In the genomic region with DNA sequence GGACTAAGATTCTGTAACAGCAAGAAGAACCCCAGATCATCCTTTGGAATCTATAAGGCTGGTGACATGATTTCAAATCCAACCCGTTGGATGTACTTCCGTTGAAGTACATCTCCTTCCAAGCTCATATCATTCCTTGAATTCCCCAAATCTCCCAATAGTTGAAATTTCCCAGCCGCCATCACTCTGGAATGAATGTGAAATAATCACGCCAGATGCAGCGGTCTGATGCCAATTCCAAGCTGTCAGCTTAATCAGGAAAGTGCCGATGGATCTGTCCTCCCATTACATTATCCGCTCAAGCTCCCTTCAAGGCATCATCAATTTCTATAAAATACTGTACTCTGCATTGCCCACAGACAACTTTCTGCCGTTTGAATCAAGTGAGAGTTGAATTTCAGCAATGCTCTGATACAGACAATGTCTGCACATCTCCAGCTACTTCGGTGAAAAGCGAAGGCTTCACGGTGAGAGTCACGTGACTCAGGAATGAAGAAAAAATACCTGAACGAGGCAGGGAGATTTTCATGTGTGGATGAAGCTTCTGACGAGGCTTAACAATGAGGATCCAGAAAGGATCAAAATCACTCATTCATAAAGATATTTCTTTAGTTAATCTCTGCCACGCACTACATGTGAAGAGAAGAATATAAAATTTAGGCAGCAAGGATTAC, we compare ENCODE assay signal across 8 cellular contexts.
"Had no signal": no experiment of that assay in that cellular context is flagged by ENCODE, and none has a peak within 500 bp of the region (broad histone marks: within the 10 kb centered on the region; RNA-seq: fewer than 3 reads in every experiment).

No MANE protein-coding gene starts in this region.

- H3K4me2 ChIP-seq: GM23338 had no signal

- H2AFZ ChIP-seq: GM23338 had no signal

- DNase-seq: H9, HCEC 1CT, IMR-90, KG1 had no signal

- H3K27ac ChIP-seq: HL-60 had no signal

- H3K4me1 Mint-ChIP-seq: GM23338, H9 had no signal

- H3K27ac Mint-ChIP-seq: GM23338, H9 had no signal

- H3K4me3 Mint-ChIP-seq: GM23338, H9 had no signal

- FAIRE-seq: H1, H54 had no signal

- ATAC-seq: GM23338 had no signal

- H3K4me3 ChIP-seq: GM23338 had no signal
